In genomic region chr17:31320791-31321190, GRCh38 we compare ENCODE assay signal across 10 cellular contexts. TPM values are rescaled to one million over a fixed set of nuclear protein-coding genes. Genes with fewer than 3 reads are reported as not detected.
DNase-seq lines count a peak whose midpoint lies in the region; ATAC-seq and TF ChIP-seq lines count a peak whose summit lies in the region.
"Had no signal": no experiment of that assay in that cellular context is flagged by ENCODE, and none has a peak within 500 bp of the region (broad histone marks: within the 10 kb centered on the region; RNA-seq: fewer than 3 reads in every experiment).

No MANE protein-coding gene starts in this region.

- intact Hi-C loops in ascending aorta (cut with DNase I): no loop called here

- H3K79me2 ChIP-seq in GM23338 (replicated peaks; ENCODE audit: insufficient read depth): no peaks in the 10 kb centered on the region

- no peaks in the 10 kb centered on the region for H3K9me2 ChIP-seq in GM23338 (ENCODE audit: insufficient read depth)

- no peaks in the 10 kb centered on the region for H3K9me3 ChIP-seq in ascending aorta

- H3K27me3 Mint-ChIP-seq in HFFc6 (ENCODE audit: insufficient read depth) (no peaks in the 10 kb centered on the region), GM23338 (ENCODE audit: insufficient read depth, low read depth, poor library complexity) (peaks cover 4% of the 10 kb centered on the region)
- H3K27me3 Mint-ChIP-seq in activated naive CD8-positive, alpha-beta T cell: no peaks in the 10 kb centered on the region

- peaks cover 17% of the 10 kb centered on the region; the same call in 1 of the 2 replicates for H3K4me1 ChIP-seq in GM23338 (ENCODE audit: insufficient read depth)
- H3K4me1 ChIP-seq in ascending aorta: no peaks in the 10 kb centered on the region

- H3K27ac Mint-ChIP-seq in HFFc6 (peak overlapping the region; percentile 83), GM23338 (no peak overlapping the region)
- H3K27ac Mint-ChIP-seq in activated naive CD8-positive, alpha-beta T cell: peak overlapping the region; percentile 97

- peaks cover 35% of the 10 kb centered on the region for H3K36me3 Mint-ChIP-seq in HFFc6 (ENCODE audit: low read depth)
- peaks cover 11% of the 10 kb centered on the region for H3K36me3 Mint-ChIP-seq in activated naive CD8-positive, alpha-beta T cell
- no peaks in the 10 kb centered on the region for H3K36me3 Mint-ChIP-seq in GM23338 (ENCODE audit: low read depth)

- no peaks in the 10 kb centered on the region for H3K36me3 ChIP-seq in GM23338 (ENCODE audit: insufficient read depth)
- peaks cover 0 to under 1% of the 10 kb centered on the region in 2 donors for H3K36me3 ChIP-seq in ascending aorta

- ATAC-seq in GM23338 (no peak), GM18867 (IDR thresholded peaks at IDR 0.05; ENCODE audit: unreplicated experiment) (no peak)

- H3K27me3 ChIP-seq in GM23338 (ENCODE audit: insufficient read depth): no peaks in the 10 kb centered on the region
- H3K27me3 ChIP-seq in ascending aorta: no peaks in the 10 kb centered on the region

- H3K9me3 Mint-ChIP-seq in HFFc6: no peaks in the 10 kb centered on the region
- no peaks in the 10 kb centered on the region for H3K9me3 Mint-ChIP-seq in activated naive CD8-positive, alpha-beta T cell (ENCODE audit: low read depth)
- no peaks in the 10 kb centered on the region for H3K9me3 Mint-ChIP-seq in GM23338

- no peaks in the 10 kb centered on the region for H3F3A ChIP-seq in GM23338 (replicated peaks; ENCODE audit: low read depth)

- H3K4me1 Mint-ChIP-seq in HFFc6 (ENCODE audit: low read depth) (peaks cover 37% of the 10 kb centered on the region), GM23338 (peaks cover 12% of the 10 kb centered on the region; the same call in 2 of the 3 replicates)
- H3K4me1 Mint-ChIP-seq in activated naive CD8-positive, alpha-beta T cell (ENCODE audit: low read depth): peaks cover 45% of the 10 kb centered on the region

- DNase-seq in AG09309 (ENCODE audit: low read depth) (no peak), HFFc6 (no peak), medulla oblongata (ENCODE audit: extremely low spot score) (peak; percentile 74), GM23338 (ENCODE audit: low spot score) (no peak), ascending aorta (ENCODE audit: low spot score in 2 of 2) (no peak)
- DNase-seq in activated CD8-positive, alpha-beta memory T cell treated with anti-CD3 and anti-CD28 coated beads, Interleukin-2, amount 50 U/mL, for 4 hours: no peak
- DNase-seq: aorta, mesendoderm had no signal

- H2AFZ ChIP-seq in GM23338: no peak overlapping the region

- peak overlapping the region; percentile 76 for H3K4me3 Mint-ChIP-seq in HFFc6
- H3K4me3 Mint-ChIP-seq in activated naive CD8-positive, alpha-beta T cell: peak overlapping the region; percentile 89
- no peak overlapping the region for H3K4me3 Mint-ChIP-seq in GM23338

- TF ChIP-seq CTCF in AG09309 (IDR thresholded peaks at IDR 0.05; ENCODE audit: control insufficient read depth, insufficient read depth, low read depth, low read length, missing control alignments): no peak
- TF ChIP-seq CTCF in HFFc6 (IDR thresholded peaks at IDR 0.05): no peak
- TF ChIP-seq CTCF in GM23338 (conservative IDR thresholded peaks at IDR 0.05; ENCODE audit: low read depth in 2 of 2): no peak
- TF ChIP-seq CTCF in ascending aorta (IDR thresholded peaks at IDR 0.05): no peak

- H3K27ac ChIP-seq in GM23338 (ENCODE audit: low read depth) (no peak overlapping the region), ascending aorta (no peak overlapping the region)

- no peak overlapping the region for H3K4me2 ChIP-seq in GM23338

- H4K20me1 ChIP-seq in GM23338 (replicated peaks; ENCODE audit: insufficient read depth): no peaks in the 10 kb centered on the region

- peak overlapping the region; percentile 21; the same call in 1 of the 2 replicates for H3K4me3 ChIP-seq in AG09309 (ENCODE audit: control insufficient read depth, low read depth, low read length)
- no peak overlapping the region for H3K4me3 ChIP-seq in GM23338
- peak overlapping the region in 1 of 2 donors; percentile 46 for H3K4me3 ChIP-seq in ascending aorta

TF ChIP-seq in GM23338, 12 proteins besides CTCF, POLR2A, EP300 and RAD21:
- no peak for TF ChIP-seq POLR2AphosphoS5 (IDR thresholded peaks at IDR 0.05; ENCODE audit: low read depth)
- TF ChIP-seq ZNF331 (CRISPR knock-in tag; IDR thresholded peaks at IDR 0.05; ENCODE audit: low read depth): no peak
- TF ChIP-seq ZNF114 (CRISPR knock-in tag; IDR thresholded peaks at IDR 0.05): no peak
- TF ChIP-seq ETS1 (IDR thresholded peaks at IDR 0.05): no peak
- TF ChIP-seq EZH2 (IDR thresholded peaks at IDR 0.05; ENCODE audit: low read depth, unreplicated experiment): no peak
- no peak for TF ChIP-seq NANOG (IDR thresholded peaks at IDR 0.05; ENCODE audit: borderline replicate concordance)
- TF ChIP-seq, protein P1, sequence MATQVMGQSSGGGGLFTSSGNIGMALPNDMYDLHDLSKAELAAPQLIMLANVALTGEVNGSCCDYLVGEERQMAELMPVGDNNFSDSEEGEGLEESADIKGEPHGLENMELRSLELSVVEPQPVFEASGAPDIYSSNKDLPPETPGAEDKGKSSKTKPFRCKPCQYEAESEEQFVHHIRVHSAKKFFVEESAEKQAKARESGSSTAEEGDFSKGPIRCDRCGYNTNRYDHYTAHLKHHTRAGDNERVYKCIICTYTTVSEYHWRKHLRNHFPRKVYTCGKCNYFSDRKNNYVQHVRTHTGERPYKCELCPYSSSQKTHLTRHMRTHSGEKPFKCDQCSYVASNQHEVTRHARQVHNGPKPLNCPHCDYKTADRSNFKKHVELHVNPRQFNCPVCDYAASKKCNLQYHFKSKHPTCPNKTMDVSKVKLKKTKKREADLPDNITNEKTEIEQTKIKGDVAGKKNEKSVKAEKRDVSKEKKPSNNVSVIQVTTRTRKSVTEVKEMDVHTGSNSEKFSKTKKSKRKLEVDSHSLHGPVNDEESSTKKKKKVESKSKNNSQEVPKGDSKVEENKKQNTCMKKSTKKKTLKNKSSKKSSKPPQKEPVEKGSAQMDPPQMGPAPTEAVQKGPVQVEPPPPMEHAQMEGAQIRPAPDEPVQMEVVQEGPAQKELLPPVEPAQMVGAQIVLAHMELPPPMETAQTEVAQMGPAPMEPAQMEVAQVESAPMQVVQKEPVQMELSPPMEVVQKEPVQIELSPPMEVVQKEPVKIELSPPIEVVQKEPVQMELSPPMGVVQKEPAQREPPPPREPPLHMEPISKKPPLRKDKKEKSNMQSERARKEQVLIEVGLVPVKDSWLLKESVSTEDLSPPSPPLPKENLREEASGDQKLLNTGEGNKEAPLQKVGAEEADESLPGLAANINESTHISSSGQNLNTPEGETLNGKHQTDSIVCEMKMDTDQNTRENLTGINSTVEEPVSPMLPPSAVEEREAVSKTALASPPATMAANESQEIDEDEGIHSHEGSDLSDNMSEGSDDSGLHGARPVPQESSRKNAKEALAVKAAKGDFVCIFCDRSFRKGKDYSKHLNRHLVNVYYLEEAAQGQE (IDR thresholded peaks at IDR 0.05; ENCODE audit: unreplicated experiment): no peak
- TF ChIP-seq JUNB (IDR thresholded peaks at IDR 0.05; ENCODE audit: unreplicated experiment): no peak
- no peak for TF ChIP-seq CREB1 (CRISPR knock-in tag; IDR thresholded peaks at IDR 0.05; ENCODE audit: low read depth)
- no peak for TF ChIP-seq EZH2phosphoT487 (IDR thresholded peaks at IDR 0.05; ENCODE audit: unreplicated experiment)
- no peak for TF ChIP-seq STAT1 (IDR thresholded peaks at IDR 0.05; ENCODE audit: unreplicated experiment)

RNA-seq across cellular contexts. Expression of gene EVI2A, which starts 0.6 kb away (rescaled TPM):
- total RNA-seq in HFFc6 (2021; fragmentation: NEBNext Ultra II Directional; extraction: Animal tissue kit (Norgen Biotek cat#: 25700)): 1 to 10 TPM in 5 of 6 experiments, under 1 TPM in 1; 1.00 to 1.7 (median 1.4) TPM
- not detected in 2 replicates for total RNA-seq in GM23338 (2014; rRNA removed; shearing (Covaris generic))
- 0.96 and 1.3 TPM in 2 replicates for polyA plus RNA-seq in GM23338 (2016; fragmentation: Nextera tagmentation; extraction: Ambion mirVana)
- 7.5 TPM for total RNA-seq in ascending aorta

RNA-seq across cellular contexts. Expression of gene EVI2B, which starts 6.9 kb away (rescaled TPM):
- 1 to 10 TPM in 4 of 6 experiments, under 1 TPM in 2; 0.33 to 2.0 (median 1.5) TPM for total RNA-seq in HFFc6 (2021; fragmentation: NEBNext Ultra II Directional; extraction: Animal tissue kit (Norgen Biotek cat#: 25700))
- total RNA-seq in GM23338 (2014; rRNA removed; shearing (Covaris generic)): not detected in 2 replicates
- polyA plus RNA-seq in GM23338 (2016; fragmentation: Nextera tagmentation; extraction: Ambion mirVana): 0.18 TPM in 1 of 2 replicates, not detected in the other
- total RNA-seq in ascending aorta: 0.85 TPM

RNA-seq across cellular contexts. Expression of gene OMG, which starts 23.8 kb away (rescaled TPM):
- total RNA-seq in HFFc6 (2021; fragmentation: NEBNext Ultra II Directional; extraction: Animal tissue kit (Norgen Biotek cat#: 25700)): under 1 TPM in 1 of 6 experiments, not detected in 5; 0.26 TPM
- total RNA-seq in GM23338 (2014; rRNA removed; shearing (Covaris generic)): not detected in 2 replicates
- 0.71 and 1.3 TPM in 2 replicates for polyA plus RNA-seq in GM23338 (2016; fragmentation: Nextera tagmentation; extraction: Ambion mirVana)
- not detected for total RNA-seq in ascending aorta
- polyA plus RNA-seq: aorta had no signal
